In the genomic region with DNA sequence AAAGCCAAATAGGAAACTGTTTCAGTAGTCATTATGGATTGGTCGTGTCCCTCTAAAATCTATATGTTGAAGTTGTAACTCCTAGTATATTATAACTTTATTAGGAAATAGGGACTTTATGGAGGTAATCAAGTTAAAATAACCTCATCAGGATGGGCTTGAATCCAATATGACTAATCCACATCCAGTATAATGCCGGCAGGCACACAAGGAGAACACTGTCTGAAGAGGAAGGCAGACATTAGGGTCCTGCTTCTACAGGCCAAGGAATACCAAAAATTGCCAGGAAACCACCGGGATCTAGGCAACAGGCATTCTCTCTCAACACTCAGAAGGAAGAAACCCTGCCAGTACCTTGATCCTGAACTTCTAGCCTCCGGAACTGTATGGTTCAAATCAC, we compare ENCODE assay signal across 19 cellular contexts.
A peak's percentile ranks its signal among the peaks of the same experiment; 100 is the strongest.
DNase-seq lines count a peak whose midpoint lies in the region; TF ChIP-seq lines count a peak whose summit lies in the region.
"Had no signal": no experiment of that assay in that cellular context is flagged by ENCODE, and none has a peak within 500 bp of the region (broad histone marks: within the 10 kb centered on the region; RNA-seq: fewer than 3 reads in every experiment).

No MANE protein-coding gene starts in this region.

- no peak overlapping the region for H3K27ac ChIP-seq in mammary epithelial cell (ENCODE audit: insufficient read depth, low read depth, low read length)
- no peak overlapping the region for H3K27ac ChIP-seq in vagina
- H3K27ac ChIP-seq: HL-60 had no signal

- no peaks in the 10 kb centered on the region for H3K79me2 ChIP-seq in mammary epithelial cell (ENCODE audit: insufficient read depth, low read length)

- TF ChIP-seq CTCF in mammary epithelial cell (conservative IDR thresholded peaks at IDR 0.05 in 1 of 2, IDR thresholded peaks at IDR 0.05 in 1 of 2; ENCODE audit: extremely low read depth in 1 of 2, insufficient read depth in 1 of 2, low read depth in 1 of 2, low read length in 2 of 2) (no peak), fibroblast of the aortic adventitia (IDR thresholded peaks at IDR 0.05; ENCODE audit: insufficient read depth, low read length) (no peak), vagina (IDR thresholded peaks at IDR 0.05) (no peak)

- DNase-seq in EH (ENCODE audit: low read depth) (peak; percentile 57), LHCN-M2 (ENCODE audit: low read depth) (peak; percentile 20), mammary epithelial cell (peak; percentile 59), fibroblast of the aortic adventitia (ENCODE audit: low read depth) (peak; percentile 23), NCI-H345 (lab: John Stamatoyannopoulos, UW) (no peak), LoVo (ENCODE audit: low spot score) (no peak), vagina (ENCODE audit: extremely low spot score in 2 of 2) (no peak)
- no peak for DNase-seq in activated CD4-positive, alpha-beta T cell treated with anti-CD3 and anti-CD28 coated beads for 48 hours
- DNase-seq: Caco-2, GDM1, GOT3, KBM-7, MM.1S, NCI-H1105, NCI-H187, NCI-H446 treated with DMSO at 0.1 percent for 48 hours, NCI-H774, SHP77 had no signal

- WGBS in mammary epithelial cell (ENCODE audit: low coverage, missing lambda C conversion rate): 32% methylated on average over 3 of the region's 4 CpGs

- dilution Hi-C loops in mammary epithelial cell (cut with HindIII; ENCODE audit: low sequenced_read_pairs): no loop called here

- H3K36me3 ChIP-seq in mammary epithelial cell (ENCODE audit: insufficient read depth, low read length) (no peaks in the 10 kb centered on the region), vagina (no peaks in the 10 kb centered on the region)

- H3K9ac ChIP-seq in mammary epithelial cell (ENCODE audit: insufficient read depth, low read length): no peak overlapping the region

- intact Hi-C loops in mammary epithelial cell (cut with micrococcal nuclease): no loop called here
- intact Hi-C loops in vagina (cut with DNase I): no loop called here

- H4K20me1 ChIP-seq in mammary epithelial cell (ENCODE audit: insufficient read depth, low read length): no peaks in the 10 kb centered on the region

- no peak for TF ChIP-seq POLR2A in vagina (IDR thresholded peaks at IDR 0.05)

- H3K4me1 ChIP-seq in mammary epithelial cell (ENCODE audit: insufficient read depth, low read length): peaks cover 7% of the 10 kb centered on the region
- no peaks in the 10 kb centered on the region for H3K4me1 ChIP-seq in vagina
- H3K4me1 ChIP-seq: Caco-2 had no signal

- H3K27me3 ChIP-seq in mammary epithelial cell (ENCODE audit: insufficient read depth, low read length): no peaks in the 10 kb centered on the region
- no peaks in the 10 kb centered on the region for H3K27me3 ChIP-seq in vagina

- H2AFZ ChIP-seq in mammary epithelial cell (ENCODE audit: low read depth, low read length): peak overlapping the region; percentile 77

- in situ Hi-C loops in mammary epithelial cell (cut with MboI; ENCODE audit: low sequenced_read_pairs in 2 of 2): no loop called here

- no TSS peak for BruUV-seq in mammary epithelial cell (replicated peaks; lab: Mats Ljungman, UMichigan)

- CTCF ChIA-PET in mammary epithelial cell (lab: Charles Lee; ENCODE audit: low non-redundant PET): no interaction called here

- H3K9me3 ChIP-seq in mammary epithelial cell (replicated peaks; ENCODE audit: insufficient read depth, low read length) (no peaks in the 10 kb centered on the region), vagina (no peaks in the 10 kb centered on the region)
- H3K9me3 ChIP-seq: Caco-2 had no signal

- H3K4me3 ChIP-seq in mammary epithelial cell (replicated peaks in 1 of 3; ENCODE audit: insufficient read depth in 1 of 3, low read depth in 2 of 3, low read length in 3 of 3): no peak overlapping the region
- no peak overlapping the region for H3K4me3 ChIP-seq in fibroblast of the aortic adventitia (ENCODE audit: low read depth, low read length)
- H3K4me3 ChIP-seq in vagina: no peak overlapping the region

- peak overlapping the region; percentile 30 for H3K4me2 ChIP-seq in mammary epithelial cell (ENCODE audit: insufficient read depth, low read depth, low read length)

Comparison
In these comparisons a context has a peak if more than half of its experiments do, and no peak if none do; other contexts are left out.
1. DNase-seq: peak in EH (single experiment), LHCN-M2 (single experiment), mammary epithelial cell (single experiment) and fibroblast of the aortic adventitia (single experiment); none in NCI-H345 (single experiment), activated CD4-positive, alpha-beta T cell treated with anti-CD3 and anti-CD28 coated beads for 48 hours (single experiment), LoVo (single experiment) and vagina (0 of 2).